1 cellular context compared by ENCODE assay signal in the genomic region with DNA sequence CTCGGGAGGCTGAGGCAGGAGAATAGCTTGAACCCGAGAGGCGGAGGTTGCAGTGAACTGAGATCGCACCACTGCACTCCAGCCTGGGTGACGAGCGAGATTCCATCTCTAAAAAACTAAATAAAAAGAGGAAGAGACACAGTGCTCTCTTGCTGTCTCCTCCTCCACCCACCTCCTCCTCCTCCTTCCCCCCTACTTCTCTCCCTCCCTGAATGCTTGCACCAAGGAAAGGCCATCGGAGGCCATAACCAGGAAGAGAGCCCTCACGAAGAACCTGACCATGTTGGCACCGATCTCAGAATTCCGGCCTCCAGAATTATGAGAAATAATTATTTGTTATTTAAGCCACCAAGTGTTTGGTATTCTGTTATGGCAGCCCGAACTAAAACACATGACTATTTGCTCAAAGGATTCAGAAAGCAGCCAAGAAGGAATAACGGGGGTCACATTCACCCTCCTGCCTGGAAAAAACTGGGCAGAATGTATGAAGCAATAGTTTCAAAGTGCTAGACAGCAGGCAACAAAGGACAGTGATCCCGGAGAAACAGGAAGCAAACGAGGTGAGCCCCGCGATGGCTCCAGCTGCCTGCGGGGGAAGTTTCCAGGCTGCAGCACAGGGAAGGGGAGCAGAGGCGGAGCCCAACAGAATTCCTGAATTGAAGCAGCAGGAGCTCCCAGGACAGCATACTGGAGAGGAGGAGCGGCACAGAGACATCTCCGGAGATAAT.
TF ChIP-seq lines count a peak whose summit lies in the region.

No MANE protein-coding gene starts in this region.

TF ChIP-seq in HepG2, 621 proteins besides CTCF, POLR2A, EP300 and RAD21 (continued from another document and continues in another):
- TF ChIP-seq NCOA1 (CRISPR knock-in tag; IDR thresholded peaks at IDR 0.05) (no peak), ZNF224 (CRISPR knock-in tag; IDR thresholded peaks at IDR 0.05) (no peak), MAZ (IDR thresholded peaks at IDR 0.05; ENCODE audit: borderline replicate concordance, low read depth, low read length) (no peak), MAZ (CRISPR knock-in tag; IDR thresholded peaks at IDR 0.05; ENCODE audit: low read depth) (no peak; the same call in 1 of the 2 replicates), ZNF572 (CRISPR knock-in tag; IDR thresholded peaks at IDR 0.05) (no peak), ZNF317 (CRISPR knock-in tag; IDR thresholded peaks at IDR 0.05) (0 out of 2 replicates have a peak, but pooled peaks have one; percentile 20), ZNF34 (CRISPR knock-in tag; IDR thresholded peaks at IDR 0.05; ENCODE audit: borderline replicate concordance) (0 out of 2 replicates have a peak, but pooled peaks have one; percentile 16), SP2 (CRISPR knock-in tag; IDR thresholded peaks at IDR 0.05) (no peak), NFKB2 (CRISPR knock-in tag; IDR thresholded peaks at IDR 0.05; ENCODE audit: borderline replicate concordance) (no peak), NR2F6 (IDR thresholded peaks at IDR 0.05) (no peak), NR2F6 (CRISPR knock-in tag; IDR thresholded peaks at IDR 0.05) (0 out of 2 replicates have a peak, but pooled peaks have one; percentile 35), NRL (CRISPR knock-in tag; IDR thresholded peaks at IDR 0.05; ENCODE audit: borderline replicate concordance) (no peak), ZFP1 (CRISPR knock-in tag; IDR thresholded peaks at IDR 0.05) (no peak), NR2F2 (IDR thresholded peaks at IDR 0.05; ENCODE audit: borderline replicate concordance, low read depth) (no peak), ZNF614 (CRISPR knock-in tag; IDR thresholded peaks at IDR 0.05; ENCODE audit: borderline replicate concordance) (no peak), GATAD1 (CRISPR knock-in tag; IDR thresholded peaks at IDR 0.05) (0 out of 2 replicates have a peak, but pooled peaks have one; percentile 26), ZNF543 (CRISPR knock-in tag; IDR thresholded peaks at IDR 0.05) (no peak), CEBPB (IDR thresholded peaks at IDR 0.05; ENCODE audit: borderline replicate concordance, low read depth, low read length) (peak; percentile 94), TBX2 (CRISPR knock-in tag; IDR thresholded peaks at IDR 0.05; ENCODE audit: borderline replicate concordance) (peak; percentile 68; the same call in 1 of the 2 replicates), KMT2B (CRISPR knock-in tag; IDR thresholded peaks at IDR 0.05) (no peak; the same call in 1 of the 2 replicates), MZF1 (CRISPR knock-in tag; IDR thresholded peaks at IDR 0.05; ENCODE audit: borderline replicate concordance) (no peak), HNRNPUL1 (IDR thresholded peaks at IDR 0.05; ENCODE audit: low read depth, low read length) (no peak), ARNTL (CRISPR knock-in tag; IDR thresholded peaks at IDR 0.05) (no peak), ZKSCAN1 (IDR thresholded peaks at IDR 0.05; ENCODE audit: low read length) (no peak), ZNF674 (CRISPR knock-in tag; IDR thresholded peaks at IDR 0.05; ENCODE audit: low read depth) (no peak), ZNF282 (IDR thresholded peaks at IDR 0.05; ENCODE audit: partially characterized antibody) (no peak), ZNF205 (CRISPR knock-in tag; IDR thresholded peaks at IDR 0.05) (no peak), RBM22 (optimal IDR thresholded peaks at IDR 0.05; ENCODE audit: low read length) (no peak), ARHGAP35 (CRISPR knock-in tag; IDR thresholded peaks at IDR 0.05; ENCODE audit: borderline replicate concordance) (no peak), YY1 (IDR thresholded peaks at IDR 0.05; ENCODE audit: insufficient read depth, insufficient replicate concordance, low read depth, low read length) (no peak), ZNF841 (CRISPR knock-in tag; IDR thresholded peaks at IDR 0.05; ENCODE audit: borderline replicate concordance) (no peak), ZNF83 (CRISPR knock-in tag; IDR thresholded peaks at IDR 0.05; ENCODE audit: borderline replicate concordance) (no peak), ZNF230 (CRISPR knock-in tag; IDR thresholded peaks at IDR 0.05) (no peak), TBX3 (IDR thresholded peaks at IDR 0.05; ENCODE audit: borderline replicate concordance) (no peak), SMYD3 (CRISPR knock-in tag; IDR thresholded peaks at IDR 0.05) (no peak), ZNF232 (CRISPR knock-in tag; IDR thresholded peaks at IDR 0.05; ENCODE audit: borderline replicate concordance) (no peak)
- TF ChIP-seq, protein P1, sequence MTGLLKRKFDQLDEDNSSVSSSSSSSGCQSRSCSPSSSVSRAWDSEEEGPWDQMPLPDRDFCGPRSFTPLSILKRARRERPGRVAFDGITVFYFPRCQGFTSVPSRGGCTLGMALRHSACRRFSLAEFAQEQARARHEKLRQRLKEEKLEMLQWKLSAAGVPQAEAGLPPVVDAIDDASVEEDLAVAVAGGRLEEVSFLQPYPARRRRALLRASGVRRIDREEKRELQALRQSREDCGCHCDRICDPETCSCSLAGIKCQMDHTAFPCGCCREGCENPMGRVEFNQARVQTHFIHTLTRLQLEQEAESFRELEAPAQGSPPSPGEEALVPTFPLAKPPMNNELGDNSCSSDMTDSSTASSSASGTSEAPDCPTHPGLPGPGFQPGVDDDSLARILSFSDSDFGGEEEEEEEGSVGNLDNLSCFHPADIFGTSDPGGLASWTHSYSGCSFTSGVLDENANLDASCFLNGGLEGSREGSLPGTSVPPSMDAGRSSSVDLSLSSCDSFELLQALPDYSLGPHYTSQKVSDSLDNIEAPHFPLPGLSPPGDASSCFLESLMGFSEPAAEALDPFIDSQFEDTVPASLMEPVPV (CRISPR knock-in tag; IDR thresholded peaks at IDR 0.05), result no peak
- TF ChIP-seq, protein P2, sequence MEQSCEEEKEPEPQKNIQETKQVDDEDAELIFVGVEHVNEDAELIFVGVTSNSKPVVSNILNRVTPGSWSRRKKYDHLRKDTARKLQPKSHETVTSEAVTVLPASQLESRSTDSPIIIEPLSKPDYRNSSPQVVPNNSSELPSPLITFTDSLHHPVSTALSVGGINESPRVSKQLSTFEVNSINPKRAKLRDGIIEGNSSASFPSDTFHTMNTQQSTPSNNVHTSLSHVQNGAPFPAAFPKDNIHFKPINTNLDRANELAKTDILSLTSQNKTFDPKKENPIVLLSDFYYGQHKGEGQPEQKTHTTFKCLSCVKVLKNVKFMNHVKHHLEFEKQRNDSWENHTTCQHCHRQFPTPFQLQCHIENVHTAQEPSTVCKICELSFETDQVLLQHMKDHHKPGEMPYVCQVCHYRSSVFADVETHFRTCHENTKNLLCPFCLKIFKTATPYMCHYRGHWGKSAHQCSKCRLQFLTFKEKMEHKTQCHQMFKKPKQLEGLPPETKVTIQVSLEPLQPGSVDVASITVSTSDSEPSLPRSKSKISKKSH (CRISPR knock-in tag; IDR thresholded peaks at IDR 0.05; ENCODE audit: borderline replicate concordance), result no peak
- TF ChIP-seq, protein P3, sequence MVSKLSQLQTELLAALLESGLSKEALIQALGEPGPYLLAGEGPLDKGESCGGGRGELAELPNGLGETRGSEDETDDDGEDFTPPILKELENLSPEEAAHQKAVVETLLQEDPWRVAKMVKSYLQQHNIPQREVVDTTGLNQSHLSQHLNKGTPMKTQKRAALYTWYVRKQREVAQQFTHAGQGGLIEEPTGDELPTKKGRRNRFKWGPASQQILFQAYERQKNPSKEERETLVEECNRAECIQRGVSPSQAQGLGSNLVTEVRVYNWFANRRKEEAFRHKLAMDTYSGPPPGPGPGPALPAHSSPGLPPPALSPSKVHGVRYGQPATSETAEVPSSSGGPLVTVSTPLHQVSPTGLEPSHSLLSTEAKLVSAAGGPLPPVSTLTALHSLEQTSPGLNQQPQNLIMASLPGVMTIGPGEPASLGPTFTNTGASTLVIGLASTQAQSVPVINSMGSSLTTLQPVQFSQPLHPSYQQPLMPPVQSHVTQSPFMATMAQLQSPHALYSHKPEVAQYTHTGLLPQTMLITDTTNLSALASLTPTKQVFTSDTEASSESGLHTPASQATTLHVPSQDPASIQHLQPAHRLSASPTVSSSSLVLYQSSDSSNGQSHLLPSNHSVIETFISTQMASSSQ (IDR thresholded peaks at IDR 0.05; ENCODE audit: low read depth), result no peak
- TF ChIP-seq, protein P3 (CRISPR knock-in tag; IDR thresholded peaks at IDR 0.05; ENCODE audit: borderline replicate concordance), result no peak
- TF ChIP-seq, protein P4, sequence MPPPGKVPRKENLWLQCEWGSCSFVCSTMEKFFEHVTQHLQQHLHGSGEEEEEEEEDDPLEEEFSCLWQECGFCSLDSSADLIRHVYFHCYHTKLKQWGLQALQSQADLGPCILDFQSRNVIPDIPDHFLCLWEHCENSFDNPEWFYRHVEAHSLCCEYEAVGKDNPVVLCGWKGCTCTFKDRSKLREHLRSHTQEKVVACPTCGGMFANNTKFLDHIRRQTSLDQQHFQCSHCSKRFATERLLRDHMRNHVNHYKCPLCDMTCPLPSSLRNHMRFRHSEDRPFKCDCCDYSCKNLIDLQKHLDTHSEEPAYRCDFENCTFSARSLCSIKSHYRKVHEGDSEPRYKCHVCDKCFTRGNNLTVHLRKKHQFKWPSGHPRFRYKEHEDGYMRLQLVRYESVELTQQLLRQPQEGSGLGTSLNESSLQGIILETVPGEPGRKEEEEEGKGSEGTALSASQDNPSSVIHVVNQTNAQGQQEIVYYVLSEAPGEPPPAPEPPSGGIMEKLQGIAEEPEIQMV (CRISPR knock-in tag; IDR thresholded peaks at IDR 0.05; ENCODE audit: low read depth), result no peak
- TF ChIP-seq, protein P5, sequence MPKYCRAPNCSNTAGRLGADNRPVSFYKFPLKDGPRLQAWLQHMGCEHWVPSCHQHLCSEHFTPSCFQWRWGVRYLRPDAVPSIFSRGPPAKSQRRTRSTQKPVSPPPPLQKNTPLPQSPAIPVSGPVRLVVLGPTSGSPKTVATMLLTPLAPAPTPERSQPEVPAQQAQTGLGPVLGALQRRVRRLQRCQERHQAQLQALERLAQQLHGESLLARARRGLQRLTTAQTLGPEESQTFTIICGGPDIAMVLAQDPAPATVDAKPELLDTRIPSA (CRISPR knock-in tag; IDR thresholded peaks at IDR 0.05; ENCODE audit: borderline replicate concordance), result no peak
- TF ChIP-seq, protein P6, sequence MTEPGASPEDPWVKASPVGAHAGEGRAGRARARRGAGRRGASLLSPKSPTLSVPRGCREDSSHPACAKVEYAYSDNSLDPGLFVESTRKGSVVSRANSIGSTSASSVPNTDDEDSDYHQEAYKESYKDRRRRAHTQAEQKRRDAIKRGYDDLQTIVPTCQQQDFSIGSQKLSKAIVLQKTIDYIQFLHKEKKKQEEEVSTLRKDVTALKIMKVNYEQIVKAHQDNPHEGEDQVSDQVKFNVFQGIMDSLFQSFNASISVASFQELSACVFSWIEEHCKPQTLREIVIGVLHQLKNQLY (CRISPR knock-in tag; IDR thresholded peaks at IDR 0.05), result no peak
- TF ChIP-seq, protein P7, sequence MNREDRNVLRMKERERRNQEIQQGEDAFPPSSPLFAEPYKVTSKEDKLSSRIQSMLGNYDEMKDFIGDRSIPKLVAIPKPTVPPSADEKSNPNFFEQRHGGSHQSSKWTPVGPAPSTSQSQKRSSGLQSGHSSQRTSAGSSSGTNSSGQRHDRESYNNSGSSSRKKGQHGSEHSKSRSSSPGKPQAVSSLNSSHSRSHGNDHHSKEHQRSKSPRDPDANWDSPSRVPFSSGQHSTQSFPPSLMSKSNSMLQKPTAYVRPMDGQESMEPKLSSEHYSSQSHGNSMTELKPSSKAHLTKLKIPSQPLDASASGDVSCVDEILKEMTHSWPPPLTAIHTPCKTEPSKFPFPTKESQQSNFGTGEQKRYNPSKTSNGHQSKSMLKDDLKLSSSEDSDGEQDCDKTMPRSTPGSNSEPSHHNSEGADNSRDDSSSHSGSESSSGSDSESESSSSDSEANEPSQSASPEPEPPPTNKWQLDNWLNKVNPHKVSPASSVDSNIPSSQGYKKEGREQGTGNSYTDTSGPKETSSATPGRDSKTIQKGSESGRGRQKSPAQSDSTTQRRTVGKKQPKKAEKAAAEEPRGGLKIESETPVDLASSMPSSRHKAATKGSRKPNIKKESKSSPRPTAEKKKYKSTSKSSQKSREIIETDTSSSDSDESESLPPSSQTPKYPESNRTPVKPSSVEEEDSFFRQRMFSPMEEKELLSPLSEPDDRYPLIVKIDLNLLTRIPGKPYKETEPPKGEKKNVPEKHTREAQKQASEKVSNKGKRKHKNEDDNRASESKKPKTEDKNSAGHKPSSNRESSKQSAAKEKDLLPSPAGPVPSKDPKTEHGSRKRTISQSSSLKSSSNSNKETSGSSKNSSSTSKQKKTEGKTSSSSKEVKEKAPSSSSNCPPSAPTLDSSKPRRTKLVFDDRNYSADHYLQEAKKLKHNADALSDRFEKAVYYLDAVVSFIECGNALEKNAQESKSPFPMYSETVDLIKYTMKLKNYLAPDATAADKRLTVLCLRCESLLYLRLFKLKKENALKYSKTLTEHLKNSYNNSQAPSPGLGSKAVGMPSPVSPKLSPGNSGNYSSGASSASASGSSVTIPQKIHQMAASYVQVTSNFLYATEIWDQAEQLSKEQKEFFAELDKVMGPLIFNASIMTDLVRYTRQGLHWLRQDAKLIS (CRISPR knock-in tag; IDR thresholded peaks at IDR 0.05), result no peak
- TF ChIP-seq, protein P8, sequence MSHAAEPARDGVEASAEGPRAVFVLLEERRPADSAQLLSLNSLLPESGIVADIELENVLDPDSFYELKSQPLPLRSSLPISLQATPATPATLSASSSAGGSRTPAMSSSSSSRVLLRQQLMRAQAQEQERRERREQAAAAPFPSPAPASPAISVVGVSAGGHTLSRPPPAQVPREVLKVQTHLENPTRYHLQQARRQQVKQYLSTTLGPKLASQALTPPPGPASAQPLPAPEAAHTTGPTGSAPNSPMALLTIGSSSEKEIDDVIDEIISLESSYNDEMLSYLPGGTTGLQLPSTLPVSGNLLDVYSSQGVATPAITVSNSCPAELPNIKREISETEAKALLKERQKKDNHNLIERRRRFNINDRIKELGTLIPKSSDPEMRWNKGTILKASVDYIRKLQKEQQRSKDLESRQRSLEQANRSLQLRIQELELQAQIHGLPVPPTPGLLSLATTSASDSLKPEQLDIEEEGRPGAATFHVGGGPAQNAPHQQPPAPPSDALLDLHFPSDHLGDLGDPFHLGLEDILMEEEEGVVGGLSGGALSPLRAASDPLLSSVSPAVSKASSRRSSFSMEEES (CRISPR knock-in tag; IDR thresholded peaks at IDR 0.05), result 0 out of 2 replicates have a peak, but pooled peaks have one; percentile 31
- TF ChIP-seq, protein P9, sequence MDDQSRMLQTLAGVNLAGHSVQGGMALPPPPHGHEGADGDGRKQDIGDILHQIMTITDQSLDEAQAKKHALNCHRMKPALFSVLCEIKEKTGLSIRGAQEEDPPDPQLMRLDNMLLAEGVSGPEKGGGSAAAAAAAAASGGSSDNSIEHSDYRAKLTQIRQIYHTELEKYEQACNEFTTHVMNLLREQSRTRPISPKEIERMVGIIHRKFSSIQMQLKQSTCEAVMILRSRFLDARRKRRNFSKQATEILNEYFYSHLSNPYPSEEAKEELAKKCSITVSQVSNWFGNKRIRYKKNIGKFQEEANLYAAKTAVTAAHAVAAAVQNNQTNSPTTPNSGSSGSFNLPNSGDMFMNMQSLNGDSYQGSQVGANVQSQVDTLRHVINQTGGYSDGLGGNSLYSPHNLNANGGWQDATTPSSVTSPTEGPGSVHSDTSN (CRISPR knock-in tag; IDR thresholded peaks at IDR 0.05; ENCODE audit: borderline replicate concordance), result no peak
